2 cellular contexts compared by ENCODE assay signal in genomic region chr3:184334470-184335158, GRCh38.
TF ChIP-seq lines count a peak whose summit lies in the region.

No MANE protein-coding gene starts in this region.

TF ChIP-seq in H1, 55 proteins besides CTCF, POLR2A, EP300 and RAD21:
- TF ChIP-seq SP1 (IDR thresholded peaks at IDR 0.05; ENCODE audit: low read depth, low read length) (peak; percentile 11; the same call in 1 of the 2 replicates), CHD7 (IDR thresholded peaks at IDR 0.05; ENCODE audit: insufficient replicate concordance, low read length) (no peak)

TF ChIP-seq in GM12891, 5 proteins besides CTCF, POLR2A, EP300 and RAD21:
- no peak for TF ChIP-seq POU2F2 (IDR thresholded peaks at IDR 0.05; ENCODE audit: low read depth, low read length)
- no peak for TF ChIP-seq SPI1 (IDR thresholded peaks at IDR 0.05; ENCODE audit: low read depth, low read length)
- no peak for TF ChIP-seq TAF1 (IDR thresholded peaks at IDR 0.05; ENCODE audit: low read depth, low read length)
- TF ChIP-seq PAX5 (IDR thresholded peaks at IDR 0.05; ENCODE audit: insufficient read depth, low read length, severe bottlenecking) = no peak
- no peak; the same call in 1 of the 2 replicates for TF ChIP-seq POLR2AphosphoS5 (IDR thresholded peaks at IDR 0.05; ENCODE audit: low read depth, low read length)
